Comparison of ENCODE assay signal across 34 cellular contexts in the genomic region with DNA sequence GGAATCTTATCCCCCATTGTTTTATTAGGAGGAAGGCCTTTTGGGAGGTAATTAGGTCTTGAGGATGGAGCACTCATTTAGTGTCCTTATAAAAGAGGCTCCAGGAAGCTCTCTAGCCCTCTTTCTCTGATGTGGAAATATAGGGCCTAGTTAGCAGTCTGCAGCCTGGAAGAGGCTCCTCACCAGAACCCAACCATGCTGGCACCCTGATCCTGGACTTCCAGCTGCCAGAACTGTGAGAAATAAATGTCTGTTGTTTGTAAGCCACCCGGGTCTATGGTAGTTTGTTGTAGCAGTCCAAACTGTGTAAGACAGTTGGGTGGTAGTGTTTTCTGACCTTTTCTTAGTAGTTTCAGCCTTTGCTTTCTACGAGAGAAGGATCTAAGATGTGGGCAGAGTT.
"Had no signal": no experiment of that assay in that cellular context is flagged by ENCODE, and none has a peak within 500 bp of the region (broad histone marks: within the 10 kb centered on the region; RNA-seq: fewer than 3 reads in every experiment).

No MANE protein-coding gene starts in this region.

- H3K36me3 ChIP-seq: MG63 had no signal

- H3K9me3 ChIP-seq: MG63 had no signal

- DNase-seq: Kasumi-1, MG63, MM.1S, MV-4-11, NCI-H1048, NCI-H1092, NCI-H1092 treated with DMSO at 0.1 percent for 48 hours, NCI-H1105, NCI-H1105 treated with DMSO at 0.1 percent for 48 hours, NCI-H1417, NCI-H1417 treated with DMSO at 0.1 percent for 48 hours, NCI-H1436, NCI-H1436 treated with DMSO at 0.1 percent for 48 hours, NCI-H146, NCI-H1694, NCI-H1694 treated with DMSO at 0.1 percent for 48 hours, NCI-H187, NCI-H187 treated with DMSO at 0.1 percent for 48 hours, NCI-H1930, NCI-H2029 treated with DMSO at 0.1 percent for 48 hours, NCI-H2081, NCI-H2081 treated with DMSO at 0.1 percent for 48 hours, NCI-H2107, NCI-H2171, NCI-H2171 treated with DMSO at 0.1 percent for 48 hours, NCI-H2227 treated with DMSO at 0.1 percent for 48 hours, NCI-H226, NCI-H345, NCI-H446, NCI-H446 treated with DMSO at 0.1 percent for 48 hours, NCI-H510A, NCI-H510A treated with DMSO at 0.1 percent for 48 hours, NCI-H524 had no signal

- H3K4me3 ChIP-seq: MG63 had no signal

- H3K9ac ChIP-seq: KMS-11 had no signal

- H3K27ac ChIP-seq: KMS-11 had no signal

- H3K27me3 ChIP-seq: MG63 had no signal

- H3K4me2 ChIP-seq: KMS-11 had no signal
